In genomic region chr4:92307886-92308285, GRCh38 we compare ENCODE assay signal across 1 cellular context.
TF ChIP-seq lines count a peak whose summit lies in the region.

No MANE protein-coding gene starts in this region.

TF ChIP-seq in neural cell, 6 proteins besides CTCF, POLR2A, EP300 and RAD21 (continued from another document):
- TF ChIP-seq, protein P1, sequence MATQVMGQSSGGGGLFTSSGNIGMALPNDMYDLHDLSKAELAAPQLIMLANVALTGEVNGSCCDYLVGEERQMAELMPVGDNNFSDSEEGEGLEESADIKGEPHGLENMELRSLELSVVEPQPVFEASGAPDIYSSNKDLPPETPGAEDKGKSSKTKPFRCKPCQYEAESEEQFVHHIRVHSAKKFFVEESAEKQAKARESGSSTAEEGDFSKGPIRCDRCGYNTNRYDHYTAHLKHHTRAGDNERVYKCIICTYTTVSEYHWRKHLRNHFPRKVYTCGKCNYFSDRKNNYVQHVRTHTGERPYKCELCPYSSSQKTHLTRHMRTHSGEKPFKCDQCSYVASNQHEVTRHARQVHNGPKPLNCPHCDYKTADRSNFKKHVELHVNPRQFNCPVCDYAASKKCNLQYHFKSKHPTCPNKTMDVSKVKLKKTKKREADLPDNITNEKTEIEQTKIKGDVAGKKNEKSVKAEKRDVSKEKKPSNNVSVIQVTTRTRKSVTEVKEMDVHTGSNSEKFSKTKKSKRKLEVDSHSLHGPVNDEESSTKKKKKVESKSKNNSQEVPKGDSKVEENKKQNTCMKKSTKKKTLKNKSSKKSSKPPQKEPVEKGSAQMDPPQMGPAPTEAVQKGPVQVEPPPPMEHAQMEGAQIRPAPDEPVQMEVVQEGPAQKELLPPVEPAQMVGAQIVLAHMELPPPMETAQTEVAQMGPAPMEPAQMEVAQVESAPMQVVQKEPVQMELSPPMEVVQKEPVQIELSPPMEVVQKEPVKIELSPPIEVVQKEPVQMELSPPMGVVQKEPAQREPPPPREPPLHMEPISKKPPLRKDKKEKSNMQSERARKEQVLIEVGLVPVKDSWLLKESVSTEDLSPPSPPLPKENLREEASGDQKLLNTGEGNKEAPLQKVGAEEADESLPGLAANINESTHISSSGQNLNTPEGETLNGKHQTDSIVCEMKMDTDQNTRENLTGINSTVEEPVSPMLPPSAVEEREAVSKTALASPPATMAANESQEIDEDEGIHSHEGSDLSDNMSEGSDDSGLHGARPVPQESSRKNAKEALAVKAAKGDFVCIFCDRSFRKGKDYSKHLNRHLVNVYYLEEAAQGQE (IDR thresholded peaks at IDR 0.05; ENCODE audit: borderline replicate concordance) = no peak
- TF ChIP-seq POLR2AphosphoS5 (IDR thresholded peaks at IDR 0.05) = no peak
- TF ChIP-seq EZH2 (IDR thresholded peaks at IDR 0.05; ENCODE audit: borderline replicate concordance, insufficient read depth, low read length, poor library complexity, severe bottlenecking) = no peak
- TF ChIP-seq MXI1 (conservative IDR thresholded peaks at IDR 0.05; ENCODE audit: poor library complexity, severe bottlenecking) = no peak
- TF ChIP-seq SMC3 (conservative IDR thresholded peaks at IDR 0.05; ENCODE audit: poor library complexity) = no peak
